ENCODE assay signal across 24 cellular contexts in genomic region chr22:20836987-20837823, GRCh38.
"Had no signal": no experiment of that assay in that cellular context is flagged by ENCODE, and none has a peak within 500 bp of the region (broad histone marks: within the 10 kb centered on the region; RNA-seq: fewer than 3 reads in every experiment).

No MANE protein-coding gene starts in this region.

- H3K27me3 ChIP-seq: colonic mucosa, esophagus squamous epithelium, gastrocnemius medialis, heart right ventricle, left lung had no signal

- ATAC-seq: effector memory CD8-positive, alpha-beta T cell; esophagus mucosa; gastrocnemius medialis; left cardiac atrium; left lung; lower lobe of right lung; naive thymus-derived CD8-positive, alpha-beta T cell had no signal

- H3K9me3 ChIP-seq: colonic mucosa, esophagus squamous epithelium, gastrocnemius medialis, heart right ventricle, left lung, lower lobe of right lung, mucosa of descending colon had no signal

- H3K27ac ChIP-seq: colonic mucosa, epithelial cell of prostate, esophagus squamous epithelium, gastrocnemius medialis, heart right ventricle, left lung, lower lobe of right lung had no signal

- H3K4me1 ChIP-seq: colonic mucosa, gastrocnemius medialis, lower lobe of right lung had no signal

- H3K4me3 ChIP-seq: colonic mucosa, esophagus squamous epithelium, gastrocnemius medialis, heart right ventricle, left lung, lower lobe of right lung, mucosa of descending colon had no signal

- FAIRE-seq: endometrium, islet of Langerhans, keratinocyte had no signal

- DNase-seq: colonic mucosa; cortex of kidney; effector CD8-positive, alpha-beta T cell; effector memory CD8-positive, alpha-beta T cell; erythroblast; esophagus squamous epithelium; foreskin fibroblast; foreskin melanocyte; gastrocnemius medialis; head of caudate nucleus; heart right ventricle; hippocampal formation; left cardiac atrium; left lung; left ventricle myocardium superior; lower lobe of right lung; mucosa of descending colon; naive B cell; naive thymus-derived CD8-positive, alpha-beta T cell had no signal
